Comparison of ENCODE assay signal across 8 cellular contexts in genomic region chr6:161393839-161394364, GRCh38.
DNase-seq lines count a peak whose midpoint lies in the region; ATAC-seq and TF ChIP-seq lines count a peak whose summit lies in the region.

No MANE protein-coding gene starts in this region.

- intact Hi-C loops in upper lobe of right lung (cut with DNase I), result no loop called here

- DNase-seq in HL-60 (ENCODE audit: low read depth in 1 of 2, low spot score in 1 of 2) (peak; percentile 57 to 71), NCI-H774 (lab: John Stamatoyannopoulos, UW) (peak; percentile 37), fibroblast of mammary gland (ENCODE audit: low read depth) (peak; percentile 93), neuronal stem cell (ENCODE audit: low spot score) (peak; percentile 65), upper lobe of right lung (no peak)
- DNase-seq in activated CD8-positive, alpha-beta memory T cell treated with anti-CD3 and anti-CD28 coated beads, Interleukin-2, amount 50 U/mL, for 24 hours (ENCODE audit: extremely low read depth), result peak; percentile 27

- H2BK15ac ChIP-seq in neuronal stem cell (ENCODE audit: low read length), result no peak overlapping the region

- ATAC-seq in GM21423 (IDR thresholded peaks at IDR 0.05; ENCODE audit: unreplicated experiment), result peak; percentile 100
- ATAC-seq in upper lobe of right lung, result peak; percentile 95

- H3F3A ChIP-seq in DOHH2 (ENCODE audit: control insufficient read depth, insufficient read depth), result no peaks in the 10 kb centered on the region

- H3K27ac ChIP-seq in DOHH2 (ENCODE audit: low read depth, low read length) (no peak overlapping the region), HL-60 (replicated peaks) (no peak overlapping the region), neuronal stem cell (replicated peaks; ENCODE audit: low read length) (no peak overlapping the region), upper lobe of right lung (no peak overlapping the region)

- TF ChIP-seq CTCF in DOHH2 (IDR thresholded peaks at IDR 0.05; ENCODE audit: low read depth, low read length, poor library complexity, severe bottlenecking), result peak; percentile 65
- peak; percentile 34 for TF ChIP-seq CTCF in HL-60 (IDR thresholded peaks at IDR 0.05; ENCODE audit: insufficient read depth, low read length)
- TF ChIP-seq CTCF in fibroblast of mammary gland (conservative IDR thresholded peaks at IDR 0.05; ENCODE audit: control insufficient read depth, insufficient read depth, low read depth, low read length), result peak; percentile 82
- TF ChIP-seq CTCF in upper lobe of right lung (IDR thresholded peaks at IDR 0.05), result peak; percentile 66

- H4K91ac ChIP-seq in neuronal stem cell (ENCODE audit: low read depth, low read length, poor library complexity), result no peak overlapping the region

- H3K9me3 ChIP-seq in DOHH2 (ENCODE audit: control insufficient read depth, insufficient read depth, low read length), result no peaks in the 10 kb centered on the region
- peaks cover 3 to 6% of the 10 kb centered on the region in 2 donors for H3K9me3 ChIP-seq in neuronal stem cell (replicated peaks in 1 of 2; ENCODE audit: control insufficient read depth in 2 of 2, insufficient read depth in 1 of 2, low read depth in 1 of 2, low read length in 2 of 2)
- H3K9me3 ChIP-seq in upper lobe of right lung, result no peaks in the 10 kb centered on the region

- H3K27me3 ChIP-seq in DOHH2 (ENCODE audit: control insufficient read depth, low read length) (peaks cover 7% of the 10 kb centered on the region; the same call in 1 of the 2 replicates), HL-60 (ENCODE audit: insufficient read depth, poor library complexity, severe bottlenecking) (no peaks in the 10 kb centered on the region), neuronal stem cell (ENCODE audit: control insufficient read depth in 3 of 3, insufficient read depth in 3 of 3, low read depth in 1 of 3, low read length in 3 of 3) (no peaks in the 10 kb centered on the region), upper lobe of right lung (no peaks in the 10 kb centered on the region)

- no peak overlapping the region for H3K4ac ChIP-seq in neuronal stem cell (ENCODE audit: low read length)

- H2AFZ ChIP-seq in neuronal stem cell (ENCODE audit: low read length), result peak overlapping the region; percentile 76

- H3K36me3 ChIP-seq in DOHH2 (ENCODE audit: control insufficient read depth, low read length), result no peaks in the 10 kb centered on the region
- H3K36me3 ChIP-seq in neuronal stem cell (replicated peaks in 1 of 2; ENCODE audit: control insufficient read depth in 2 of 2, insufficient read depth in 2 of 2, low read length in 2 of 2), result no peaks in the 10 kb centered on the region
- no peaks in the 10 kb centered on the region for H3K36me3 ChIP-seq in upper lobe of right lung

- no peaks in the 10 kb centered on the region for H3K79me2 ChIP-seq in DOHH2 (ENCODE audit: control insufficient read depth, low read length)

- H2BK120ac ChIP-seq in neuronal stem cell (ENCODE audit: low read depth, low read length), result no peak overlapping the region

- no peak overlapping the region for H3K14ac ChIP-seq in neuronal stem cell (ENCODE audit: low read length)

- no peak overlapping the region for H2BK5ac ChIP-seq in neuronal stem cell (ENCODE audit: low read length)

- H3K4me1 ChIP-seq in DOHH2 (ENCODE audit: control insufficient read depth, low read length) (peaks cover 3% of the 10 kb centered on the region; the same call in 1 of the 2 replicates), neuronal stem cell (ENCODE audit: control insufficient read depth in 2 of 2, insufficient read depth in 1 of 2, low read depth in 1 of 2, low read length in 2 of 2) (peaks cover 7 to 10% of the 10 kb centered on the region in 2 donors), upper lobe of right lung (no peaks in the 10 kb centered on the region)

- no peaks in the 10 kb centered on the region for H3K79me1 ChIP-seq in neuronal stem cell (ENCODE audit: low read depth, low read length)

- H3K4me3 ChIP-seq in DOHH2 (ENCODE audit: low read length), result no peak overlapping the region
- H3K4me3 ChIP-seq in HL-60 (replicated peaks; ENCODE audit: insufficient read depth, low read length), result no peak overlapping the region
- no peak overlapping the region for H3K4me3 ChIP-seq in fibroblast of mammary gland (ENCODE audit: control insufficient read depth, low read depth, low read length)
- H3K4me3 ChIP-seq in neuronal stem cell (ENCODE audit: low read length in 2 of 2), result no peak overlapping the region
- H3K4me3 ChIP-seq in upper lobe of right lung, result peak overlapping the region; percentile 8

- no peak overlapping the region for H3K9ac ChIP-seq in neuronal stem cell (ENCODE audit: low read depth, low read length, poor library complexity)

- no peak overlapping the region for H2BK12ac ChIP-seq in neuronal stem cell (ENCODE audit: low read length)

- H3K23ac ChIP-seq in neuronal stem cell (ENCODE audit: low read depth, low read length, poor library complexity), result no peak overlapping the region

- H3K4me2 ChIP-seq in DOHH2 (ENCODE audit: low read length) (peak overlapping the region; percentile 40), neuronal stem cell (ENCODE audit: insufficient read depth, low read length, poor library complexity, severe bottlenecking) (no peak overlapping the region)

- H3K18ac ChIP-seq in neuronal stem cell (ENCODE audit: low read length), result no peak overlapping the region

- H2AK5ac ChIP-seq in neuronal stem cell (ENCODE audit: low read depth, low read length), result no peak overlapping the region

- no peaks in the 10 kb centered on the region for H3K9me2 ChIP-seq in DOHH2 (replicated peaks; ENCODE audit: control insufficient read depth, low read length)

- H4K20me1 ChIP-seq in DOHH2 (ENCODE audit: control insufficient read depth, insufficient read depth, low read depth, low read length), result no peaks in the 10 kb centered on the region

- H4K8ac ChIP-seq in neuronal stem cell (ENCODE audit: low read depth, low read length), result no peak overlapping the region

- no CpG with 5 or more reads among the region's 7 CpGs for WGBS in neuronal stem cell (ENCODE audit: extremely low coverage in 2 of 2, insufficient read length in 2 of 2, insufficient replicate concordance in 1 of 2), 2 donors
